In the genomic region with DNA sequence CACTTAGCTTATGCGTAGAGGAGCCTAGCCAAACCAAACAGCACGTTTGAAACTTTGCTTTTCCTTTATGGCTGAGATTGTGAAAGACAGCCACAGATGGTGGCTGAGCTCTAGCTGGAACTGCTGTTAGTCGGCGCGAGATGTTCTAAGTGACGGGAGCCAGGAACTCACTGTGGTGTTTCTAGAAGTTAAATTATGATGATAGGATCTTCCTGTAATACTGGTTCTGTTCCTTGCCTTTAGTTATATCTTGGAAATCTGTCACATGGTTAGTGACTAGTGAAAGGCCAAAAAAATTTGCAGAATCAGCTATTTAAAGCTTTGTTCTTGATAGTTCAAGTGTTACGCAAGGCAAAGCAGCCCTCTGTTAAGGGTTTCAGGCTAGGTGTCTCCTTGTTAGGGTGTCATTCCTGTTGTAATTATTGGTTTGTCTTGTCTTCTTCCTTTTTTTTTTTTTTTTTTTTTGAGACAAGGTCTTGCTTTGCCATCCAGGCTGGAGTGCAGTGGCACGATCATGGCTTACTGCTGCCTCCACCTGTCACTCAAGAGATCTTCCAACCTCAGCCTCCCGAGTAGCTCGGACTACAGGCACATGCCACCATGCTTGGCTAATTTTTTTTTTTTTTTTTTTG, we compare ENCODE assay signal across 1 cellular context.
TF ChIP-seq lines count a peak whose summit lies in the region.

No MANE protein-coding gene starts in this region.

TF ChIP-seq in GM23338, 12 proteins besides CTCF, POLR2A, EP300 and RAD21 (continued from another document):
- TF ChIP-seq ZNF462 (CRISPR knock-in tag; IDR thresholded peaks at IDR 0.05): no peak
- TF ChIP-seq ZNF331 (CRISPR knock-in tag; IDR thresholded peaks at IDR 0.05; ENCODE audit: low read depth): no peak
